24 cellular contexts compared by ENCODE assay signal in the genomic region with DNA sequence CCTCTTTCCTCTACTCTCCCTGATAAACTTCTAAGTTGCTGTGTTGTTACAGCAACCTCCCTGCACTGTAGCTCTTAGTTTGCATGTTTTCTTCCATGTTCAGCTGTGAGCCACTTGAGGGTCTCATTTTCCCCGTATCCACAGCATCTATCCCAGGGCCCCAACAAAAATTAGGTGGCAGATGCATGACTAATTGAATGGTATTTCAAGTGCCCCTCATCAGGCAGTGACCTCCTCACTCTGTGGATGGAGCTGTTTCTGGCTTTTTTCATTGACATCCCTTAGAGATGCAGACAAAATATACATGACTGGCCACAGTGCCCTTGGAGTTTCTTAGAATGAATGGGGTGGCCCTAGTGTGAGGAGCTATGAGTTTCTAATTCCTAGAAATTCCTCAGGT. TPM values are rescaled to one million over a fixed set of nuclear protein-coding genes. Genes with fewer than 3 reads are reported as not detected.
"Had no signal": no experiment of that assay in that cellular context is flagged by ENCODE, and none has a peak within 500 bp of the region (broad histone marks: within the 10 kb centered on the region; RNA-seq: fewer than 3 reads in every experiment).

No MANE protein-coding gene starts in this region.

- H3K27ac ChIP-seq: hepatocyte, left lung, spleen, thoracic aorta had no signal

- H3K4me2 ChIP-seq: hepatocyte had no signal

- H3K9me3 ChIP-seq: left lung, spleen, thoracic aorta had no signal

- ATAC-seq: activated CD4-positive, alpha-beta T cell treated with anti-CD3 and anti-CD28 coated beads for 36 hours; activated T-cell treated with anti-CD3 and anti-CD28 coated beads, Interleukin-2, amount 50 U/mL, for 72 hours had no signal

- H3K36me3 ChIP-seq: left lung, spleen, thoracic aorta had no signal

- H2AFZ ChIP-seq: hepatocyte had no signal

- H3K4me3 ChIP-seq: hepatocyte, left lung, spleen, thoracic aorta had no signal

- H3K27me3 ChIP-seq: hepatocyte, left lung had no signal

- H3K4me1 ChIP-seq: left lung, spleen had no signal

- H3K79me2 ChIP-seq: hepatocyte had no signal

- DNase-seq: activated B cell treated with CpG ODN at 0.5 μM for 24 hours; activated CD4-positive, alpha-beta memory T cell treated with anti-CD3 and anti-CD28 coated beads for 36 hours; activated CD4-positive, alpha-beta T cell treated with anti-CD3 and anti-CD28 coated beads for 36 hours; activated effector memory CD4-positive, alpha-beta T cell treated with Interleukin-2 at 50 U/mL for 16 hours; activated naive CD4-positive, alpha-beta T cell treated with anti-CD3 and anti-CD28 coated beads, Interleukin-2, amount 10 ng/mL, durations not matched to agents 7 days and 5 days; activated T-cell treated with anti-CD3 and anti-CD28 coated beads, Interleukin-2, amount 50 U/mL, for 72 hours; effector CD4-positive, alpha-beta T cell; immature natural killer cell; left lung; naive B cell; occipital lobe; spleen; stimulated activated CD4-positive, alpha-beta T cell treated with anti-CD3 and anti-CD28 coated beads, Interleukin-4, amount 100 ng/mL, for 1 hour; stimulated activated naive CD4-positive, alpha-beta T cell; T-helper 1 cell; T-helper 9 cell had no signal

RNA-seq across cellular contexts. Expression of a gene that starts 3.4 kb away (rescaled TPM):
- total RNA-seq: activated B cell treated with CpG ODN at 0.5 μM for 24 hours; activated CD4-positive, alpha-beta memory T cell treated with anti-CD3 and anti-CD28 coated beads for 36 hours; activated CD4-positive, alpha-beta T cell treated with anti-CD3 and anti-CD28 coated beads for 36 hours; activated T-cell treated with anti-CD3 and anti-CD28 coated beads, Interleukin-2, amount 50 U/mL, for 72 hours; chondrocyte; epithelial cell of proximal tubule; fibroblast of lung; glomerular endothelial cell; hepatocyte; kidney epithelial cell; mononuclear cell had no signal
- polyA plus RNA-seq: hepatocyte, immature natural killer cell had no signal
